Comparison of ENCODE assay signal across 19 cellular contexts in the genomic region with DNA sequence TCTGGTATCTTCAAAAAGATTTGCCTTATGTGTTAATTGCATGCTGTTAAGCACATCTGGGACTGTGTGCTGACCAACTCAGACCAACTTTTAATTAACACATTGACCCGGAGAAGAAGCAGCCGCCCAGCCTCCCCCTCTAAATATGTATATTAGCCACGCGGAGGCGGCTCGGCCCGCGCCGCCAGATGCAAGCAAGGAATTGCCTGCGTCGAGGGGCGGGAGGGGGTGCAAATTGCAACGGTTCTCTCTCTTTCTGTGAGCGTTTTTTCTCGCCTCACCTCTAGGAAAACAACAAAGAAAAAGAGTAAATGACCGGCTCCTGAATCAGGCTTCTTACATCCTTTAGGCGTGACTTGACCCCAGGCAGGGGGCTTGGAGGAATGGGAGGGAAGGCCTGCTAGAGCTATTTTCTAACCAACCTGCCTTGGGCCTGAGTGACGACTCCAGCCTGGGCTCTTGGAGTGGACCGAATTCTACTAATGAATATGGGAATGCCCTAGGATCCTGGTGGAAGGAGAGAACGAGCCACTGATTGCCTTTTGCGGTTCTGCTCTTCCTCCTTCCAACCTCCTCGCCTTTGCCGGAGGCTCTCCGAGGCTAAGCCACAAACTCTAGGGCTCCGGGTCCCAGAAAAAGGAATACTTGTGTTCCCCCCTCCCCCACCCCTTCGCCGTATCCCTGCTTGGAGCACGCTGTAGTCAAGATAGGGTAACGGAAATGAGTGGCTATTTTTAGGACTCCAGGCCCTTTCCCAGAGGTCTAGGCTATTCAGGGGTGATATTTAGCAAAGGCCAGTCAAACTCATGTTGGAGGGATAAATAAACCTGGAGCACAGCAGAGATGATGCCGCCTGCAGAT.
DNase-seq lines count a peak whose midpoint lies in the region; ATAC-seq, FAIRE-seq and TF ChIP-seq lines count a peak whose summit lies in the region.
"Had no signal": no experiment of that assay in that cellular context is flagged by ENCODE, and none has a peak within 500 bp of the region (broad histone marks: within the 10 kb centered on the region; RNA-seq: fewer than 3 reads in every experiment).

No MANE protein-coding gene starts in this region.

- no peak overlapping the region for H2AFZ ChIP-seq in astrocyte (ENCODE audit: low read depth, low read length)

- no peaks in the 10 kb centered on the region for H3K36me3 ChIP-seq in astrocyte (ENCODE audit: insufficient read depth, low read length)
- no peaks in the 10 kb centered on the region for H3K36me3 ChIP-seq in mesendoderm (ENCODE audit: control insufficient read depth, insufficient read depth, low read length)
- H3K36me3 ChIP-seq in skeletal muscle tissue (ENCODE audit: control insufficient read depth in 3 of 3, insufficient read depth in 3 of 3, low read length in 3 of 3): no peaks in the 10 kb centered on the region
- H3K36me3 ChIP-seq: pancreas, tibial nerve had no signal

- peak overlapping the region; percentile 57 for H3K56ac ChIP-seq in mesendoderm (ENCODE audit: low read length)

- no peaks in the 10 kb centered on the region for H3K79me2 ChIP-seq in astrocyte (ENCODE audit: insufficient read depth, low read length)
- H3K79me2 ChIP-seq in mesendoderm (ENCODE audit: control insufficient read depth, insufficient read depth, low read length): no peaks in the 10 kb centered on the region

- H2BK5ac ChIP-seq in mesendoderm (ENCODE audit: low read length): peak overlapping the region; percentile 26

- H3K4me2 ChIP-seq in astrocyte (ENCODE audit: low read length): peak overlapping the region; percentile 65
- peak overlapping the region; percentile 15 for H3K4me2 ChIP-seq in mesendoderm (ENCODE audit: low read length)

- H3K27me3 Mint-ChIP-seq in astrocyte (ENCODE audit: low read depth, unreplicated experiment): peaks cover 63% of the 10 kb centered on the region

- H3K9ac ChIP-seq in astrocyte (ENCODE audit: low read length): no peak overlapping the region
- H3K9ac ChIP-seq in mesendoderm (ENCODE audit: low read length): peak overlapping the region; percentile 10
- peak overlapping the region in 1 of 3 donors; percentile 25 for H3K9ac ChIP-seq in skeletal muscle tissue (ENCODE audit: low read depth in 1 of 3, low read length in 3 of 3)

- DNase-seq in astrocyte (ENCODE audit: low read depth) (no peak), left ventricle myocardium superior (peak; percentile 39), mesendoderm (peak; percentile 83), head of caudate nucleus (no peak), MV-4-11 (lab: John Stamatoyannopoulos, UW) (no peak), NAMALWA (ENCODE audit: low spot score) (no peak)
- DNase-seq: activated CD4-positive, CD25-positive, alpha-beta regulatory T cell treated with anti-CD3 and anti-CD28 coated beads, Interleukin-2, amount 50 U/mL, for 72 hours; activated CD8-positive, alpha-beta memory T cell treated with anti-CD3 and anti-CD28 coated beads, Interleukin-2, amount 10 ng/mL, durations not matched to agents 7 days and 5 days; activated effector memory CD4-positive, alpha-beta T cell treated with anti-CD3 and anti-CD28 coated beads, Interleukin-2, amount 50 U/mL, for 16 hours; GDM1; PC-3; T-helper 9 cell had no signal

- no CpG with 5 or more reads among the region's 30 CpGs for WGBS in mesendoderm (ENCODE audit: extremely low coverage, insufficient coverage, low lambda C conversion rate)

- H3K4me3 ChIP-seq in astrocyte (ENCODE audit: insufficient read depth, low read depth, low read length) (no peak overlapping the region), mesendoderm (ENCODE audit: low read length) (no peak overlapping the region), skeletal muscle tissue (ENCODE audit: low read length in 3 of 3) (peak overlapping the region in 2 of 3 donors; percentile 2 to 29)
- H3K4me3 ChIP-seq: SK-N-MC had no signal

- TF ChIP-seq CTCF in astrocyte (IDR thresholded peaks at IDR 0.05; ENCODE audit: insufficient read depth, low read depth, low read length): no peak

- H3K9me3 ChIP-seq in astrocyte (ENCODE audit: insufficient read depth, low read depth, low read length) (no peaks in the 10 kb centered on the region), skeletal muscle tissue (ENCODE audit: control insufficient read depth in 3 of 3, low read length in 3 of 3) (no peaks in the 10 kb centered on the region)
- H3K9me3 ChIP-seq: pancreas had no signal

- peak overlapping the region; percentile 85 for H3K18ac ChIP-seq in mesendoderm (ENCODE audit: low read length)

- peak; percentile 82 for ATAC-seq in left ventricle myocardium superior
- ATAC-seq: activated CD8-positive, alpha-beta memory T cell treated with anti-CD3 and anti-CD28 coated beads, Interleukin-2, amount 10 ng/mL, durations not matched to agents 7 days and 5 days; pancreas; stimulated activated memory B cell treated with anti-CD40 and anti-IgM and Interleukin-4, amounts not matched to agents 10 μg/mL and 1 μg/mL and 100 μg/mL, for 72 hours had no signal

- no peak overlapping the region for H3K27ac Mint-ChIP-seq in astrocyte (ENCODE audit: unreplicated experiment)
- H3K27ac Mint-ChIP-seq: activated CD8-positive, alpha-beta memory T cell treated with anti-CD3 and anti-CD28 coated beads, Interleukin-2, amount 10 ng/mL, durations not matched to agents 7 days and 5 days; B cell; stimulated activated memory B cell treated with anti-CD40 and anti-IgM and Interleukin-4, amounts not matched to agents 10 μg/mL and 1 μg/mL and 100 μg/mL, for 72 hours had no signal

- peaks cover 4% of the 10 kb centered on the region for H3K4me1 Mint-ChIP-seq in astrocyte (ENCODE audit: low read depth, unreplicated experiment)
- H3K4me1 Mint-ChIP-seq: activated CD8-positive, alpha-beta memory T cell treated with anti-CD3 and anti-CD28 coated beads, Interleukin-2, amount 10 ng/mL, durations not matched to agents 7 days and 5 days had no signal

- H4K20me1 ChIP-seq in astrocyte (ENCODE audit: insufficient read depth, low read length): no peaks in the 10 kb centered on the region

- FAIRE-seq in astrocyte (lab: Jason Lieb, UNC): no peak
- FAIRE-seq: islet of Langerhans, pancreas had no signal

- H2AK5ac ChIP-seq in mesendoderm (ENCODE audit: low read length): no peak overlapping the region

- peak overlapping the region; percentile 57 for H3K4me3 Mint-ChIP-seq in astrocyte (ENCODE audit: unreplicated experiment)
- H3K4me3 Mint-ChIP-seq: activated CD8-positive, alpha-beta memory T cell treated with anti-CD3 and anti-CD28 coated beads, Interleukin-2, amount 10 ng/mL, durations not matched to agents 7 days and 5 days; B cell; stimulated activated memory B cell treated with anti-CD40 and anti-IgM and Interleukin-4, amounts not matched to agents 10 μg/mL and 1 μg/mL and 100 μg/mL, for 72 hours had no signal

- H3K27me3 ChIP-seq in astrocyte (ENCODE audit: insufficient read depth, low read length) (peaks cover 46% of the 10 kb centered on the region), mesendoderm (ENCODE audit: insufficient read depth, low read length, poor library complexity) (peaks cover 25% of the 10 kb centered on the region), skeletal muscle tissue (ENCODE audit: control insufficient read depth in 3 of 3, insufficient read depth in 3 of 3, low read length in 3 of 3) (peaks cover 18 to 38% (median 27%) of the 10 kb centered on the region in 3 donors)

- H3K23ac ChIP-seq in mesendoderm (ENCODE audit: low read length): no peak overlapping the region

- peaks cover 6% of the 10 kb centered on the region for H3K4me1 ChIP-seq in astrocyte (ENCODE audit: insufficient read depth, low read length)
- peaks cover 14% of the 10 kb centered on the region for H3K4me1 ChIP-seq in mesendoderm (ENCODE audit: control insufficient read depth, low read depth, low read length)
- peaks cover 0 to 3% (median 2%) of the 10 kb centered on the region in 3 donors for H3K4me1 ChIP-seq in skeletal muscle tissue (ENCODE audit: control insufficient read depth in 3 of 3, insufficient read depth in 3 of 3, low read length in 3 of 3)
- H3K4me1 ChIP-seq: pancreas had no signal

- no peak overlapping the region for H2BK15ac ChIP-seq in mesendoderm (replicated peaks; ENCODE audit: low read depth)

- H4K5ac ChIP-seq in mesendoderm (ENCODE audit: low read length): no peak overlapping the region

- no peak overlapping the region for H4K8ac ChIP-seq in mesendoderm (ENCODE audit: low read depth, low read length)

- intact Hi-C loops in left ventricle myocardium superior (cut with micrococcal nuclease): no loop called here
- intact Hi-C loops in head of caudate nucleus (cut with DNase I): no loop called here

- H3K9me3 Mint-ChIP-seq in astrocyte (ENCODE audit: unreplicated experiment): peaks cover 1% of the 10 kb centered on the region

- H2BK120ac ChIP-seq in mesendoderm (ENCODE audit: low read depth, low read length): peak overlapping the region; percentile 56

- H3K27ac ChIP-seq in astrocyte (ENCODE audit: low read depth, low read length) (no peak overlapping the region), mesendoderm (ENCODE audit: low read depth, low read length) (peak overlapping the region; percentile 82), skeletal muscle tissue (ENCODE audit: low read depth, low read length) (no peak overlapping the region)
- H3K27ac ChIP-seq: pancreas, SK-N-MC, tibial nerve had no signal

- no peaks in the 10 kb centered on the region for H3K36me3 Mint-ChIP-seq in astrocyte (ENCODE audit: low read depth, unreplicated experiment)
- H3K36me3 Mint-ChIP-seq: stimulated activated memory B cell treated with anti-CD40 and anti-IgM and Interleukin-4, amounts not matched to agents 10 μg/mL and 1 μg/mL and 100 μg/mL, for 72 hours had no signal

- no peak overlapping the region for H3K4ac ChIP-seq in mesendoderm (ENCODE audit: low read depth, low read length)

- H3K79me1 ChIP-seq in mesendoderm (ENCODE audit: low read length): no peaks in the 10 kb centered on the region

Comparison
In these comparisons a context has a peak if more than half of its experiments do, and no peak if none do; other contexts are left out.
1. DNase-seq: peak in left ventricle myocardium superior (single experiment) and mesendoderm (single experiment); none in astrocyte (single experiment), head of caudate nucleus (0 of 42), MV-4-11 (single experiment) and NAMALWA (single experiment).
2. H3K4me3 ChIP-seq: peak in skeletal muscle tissue (2 of 3); none in astrocyte (single experiment) and mesendoderm (single experiment).